Comparison of ENCODE assay signal across 12 cellular contexts in the genomic region with DNA sequence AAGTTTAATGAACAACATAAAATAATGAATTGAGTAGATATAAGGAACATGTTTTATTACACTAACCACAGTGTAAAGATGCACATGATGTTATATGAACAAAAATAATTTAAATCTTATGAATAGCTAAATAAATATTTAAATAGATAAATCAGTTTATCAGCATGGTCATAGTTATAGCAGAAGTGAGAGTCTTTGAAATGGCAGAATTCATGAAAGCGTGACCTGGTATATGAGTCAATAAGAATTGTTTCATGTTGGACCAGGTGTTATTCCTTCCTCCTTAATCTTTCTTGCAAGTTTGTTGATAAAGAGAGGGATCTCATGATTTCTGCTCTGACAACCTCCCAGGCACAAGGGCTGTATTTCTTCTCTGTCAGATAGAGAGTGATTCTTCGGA. TPM values are rescaled to one million over a fixed set of nuclear protein-coding genes. Genes with fewer than 3 reads are reported as not detected.
DNase-seq lines count a peak whose midpoint lies in the region; ATAC-seq, FAIRE-seq and TF ChIP-seq lines count a peak whose summit lies in the region.
"Not testable (repeated sequence)": the region's sequence is repeated elsewhere in the genome, so short reads cannot be mapped to it uniquely, and the experiment has no call there.
"Had no signal": no experiment of that assay in that cellular context is flagged by ENCODE, and none has a peak within 500 bp of the region (broad histone marks: within the 10 kb centered on the region; RNA-seq: fewer than 3 reads in every experiment).

No MANE protein-coding gene starts in this region.

- peak; percentile 95 for FAIRE-seq in GM12891 (lab: Jason Lieb, UNC)

- H3K4me1 Mint-ChIP-seq in memory B cell = not testable (repeated sequence)

- DNase-seq in GM12891 (ENCODE audit: insufficient read length, low spot score); memory B cell (ENCODE audit: low spot score in 2 of 2): not testable (repeated sequence)

- ATAC-seq in GM18873 (IDR thresholded peaks at IDR 0.05; ENCODE audit: low FRiP score, unreplicated experiment) = peak; percentile 57
- peak; percentile 97 for ATAC-seq in GM21360 (IDR thresholded peaks at IDR 0.05; ENCODE audit: unreplicated experiment)
- ATAC-seq in GM21737 (IDR thresholded peaks at IDR 0.05; ENCODE audit: unreplicated experiment) = peak; percentile 85
- ATAC-seq in HG02884 (IDR thresholded peaks at IDR 0.05; ENCODE audit: unreplicated experiment) = peak; percentile 96
- peak; percentile 94 for ATAC-seq in HG03108 (IDR thresholded peaks at IDR 0.05; ENCODE audit: unreplicated experiment)
- peak; percentile 92 for ATAC-seq in HG03469 (IDR thresholded peaks at IDR 0.05; ENCODE audit: unreplicated experiment)
- peak; percentile 97 for ATAC-seq in memory B cell (ENCODE audit: low read depth)

- not testable (repeated sequence) for H3K36me3 Mint-ChIP-seq in memory B cell

- not testable (repeated sequence) for TF ChIP-seq POLR2A in GM12891 (IDR thresholded peaks at IDR 0.05; ENCODE audit: low read depth, low read length)

- not testable (repeated sequence) for H3K27ac Mint-ChIP-seq in memory B cell

- H3K9me3 Mint-ChIP-seq in memory B cell = not testable (repeated sequence)

- H3K27me3 Mint-ChIP-seq in memory B cell = peaks cover 10% of the 10 kb centered on the region

- H3K4me3 Mint-ChIP-seq in memory B cell = not testable (repeated sequence)

TF ChIP-seq in GM12891, 5 proteins besides CTCF, POLR2A, EP300 and RAD21:
- TF ChIP-seq PAX5 (IDR thresholded peaks at IDR 0.05; ENCODE audit: insufficient read depth, low read length, severe bottlenecking) = peak; percentile 85
- TF ChIP-seq SPI1 (IDR thresholded peaks at IDR 0.05; ENCODE audit: low read depth, low read length) = peak; percentile 80
TF ChIP-seq in GM12891: peak in this region for 2; not testable (repeated sequence) for 3.

RNA-seq across cellular contexts. Expression of a gene that starts 0.7 kb away (rescaled TPM):
- polyA plus RNA-seq in GM12891 (2012; ENCODE audit: low read depth, missing spikeins) = not detected
- polyA plus RNA-seq: adrenal gland; esophagus; foreskin keratinocyte; naive thymus-derived CD4-positive, alpha-beta T cell had no signal

RNA-seq across cellular contexts. Expression of a gene that starts 16.5 kb away (rescaled TPM):
- not detected for polyA plus RNA-seq in GM12891 (2012; ENCODE audit: low read depth, missing spikeins)
- polyA plus RNA-seq: adrenal gland; esophagus; foreskin keratinocyte; naive thymus-derived CD4-positive, alpha-beta T cell had no signal

RNA-seq across cellular contexts. Expression of a gene that starts 18.0 kb away (rescaled TPM):
- polyA plus RNA-seq in GM12891 (2012; ENCODE audit: low read depth, missing spikeins) = 0.31 TPM
- polyA plus RNA-seq: adrenal gland; esophagus; foreskin keratinocyte; naive thymus-derived CD4-positive, alpha-beta T cell had no signal

RNA-seq across cellular contexts. Expression of a gene that starts 32.0 kb away (rescaled TPM):
- polyA plus RNA-seq in GM12891 (2012; ENCODE audit: low read depth, missing spikeins) = 8.0 TPM

RNA-seq across cellular contexts. Expression of a gene that starts 41.7 kb away (rescaled TPM):
- not detected for polyA plus RNA-seq in GM12891 (2012; ENCODE audit: low read depth, missing spikeins)
- polyA plus RNA-seq: adrenal gland; esophagus; foreskin keratinocyte; naive thymus-derived CD4-positive, alpha-beta T cell had no signal
